20 cellular contexts compared by ENCODE assay signal in genomic region chr14:36659010-36659821, GRCh38. TPM values are rescaled to one million over a fixed set of nuclear protein-coding genes. Genes with fewer than 3 reads are reported as not detected.
DNase-seq lines count a peak whose midpoint lies in the region; ATAC-seq and TF ChIP-seq lines count a peak whose summit lies in the region.
"Had no signal": no experiment of that assay in that cellular context is flagged by ENCODE, and none has a peak within 500 bp of the region (broad histone marks: within the 10 kb centered on the region; RNA-seq: fewer than 3 reads in every experiment).

No MANE protein-coding gene starts in this region.

- H3K9me3 ChIP-seq in iPS-15b (ENCODE audit: control insufficient read depth, insufficient read depth, low read length) (no peaks in the 10 kb centered on the region), ovary (peaks cover 0 to 3% of the 10 kb centered on the region in 2 donors), breast epithelium (no peaks in the 10 kb centered on the region)

- no peaks in the 10 kb centered on the region for H3K36me3 ChIP-seq in iPS-15b (ENCODE audit: control insufficient read depth, insufficient read depth, low read length)
- no peaks in the 10 kb centered on the region for H3K36me3 ChIP-seq in ovary
- no peaks in the 10 kb centered on the region for H3K36me3 ChIP-seq in breast epithelium
- H3K36me3 ChIP-seq: spleen had no signal

- peak overlapping the region; percentile 6 for H3K27ac Mint-ChIP-seq in activated naive CD8-positive, alpha-beta T cell
- no peak overlapping the region for H3K27ac Mint-ChIP-seq in activated naive CD8-positive, alpha-beta T cell treated with anti-CD3 and anti-CD28 coated beads for 36 hours
- no peak overlapping the region for H3K27ac Mint-ChIP-seq in activated T-helper 17 cell treated with anti-CD3 and anti-CD28 coated beads, Interleukin-2, amount 50 U/mL, for 72 hours
- H3K27ac Mint-ChIP-seq in stimulated activated naive B cell treated with anti-CD40 and anti-IgM and Interleukin-4, amounts not matched to agents 10 μg/mL and 1 μg/mL and 100 μg/mL, for 72 hours: peak overlapping the region; percentile 57
- H3K27ac Mint-ChIP-seq: dendritic cell treated with granulocyte-macrophage colony-stimulating factor and Interleukin-4, amounts not matched to agents 40 ng/mL and 50 ng/mL, for 4 days; mesothelial cell of epicardium had no signal

- H3K27me3 ChIP-seq in iPS-15b (ENCODE audit: control insufficient read depth, insufficient read depth, low read length) (peaks cover 95% of the 10 kb centered on the region), ovary (peaks cover 5% of the 10 kb centered on the region), breast epithelium (peaks cover 8 to 99% of the 10 kb centered on the region in 2 donors)

- TF ChIP-seq EP300 in ovary (IDR thresholded peaks at IDR 0.05): no peak

- no peak for TF ChIP-seq CTCF in ovary (IDR thresholded peaks at IDR 0.05)
- no peak for TF ChIP-seq CTCF in breast epithelium (IDR thresholded peaks at IDR 0.05)

- peaks cover 61% of the 10 kb centered on the region for H3K27me3 Mint-ChIP-seq in activated naive CD8-positive, alpha-beta T cell
- peaks cover 99% of the 10 kb centered on the region for H3K27me3 Mint-ChIP-seq in activated naive CD8-positive, alpha-beta T cell treated with anti-CD3 and anti-CD28 coated beads for 36 hours
- H3K27me3 Mint-ChIP-seq in activated T-helper 17 cell treated with anti-CD3 and anti-CD28 coated beads, Interleukin-2, amount 50 U/mL, for 72 hours: peaks cover 77% of the 10 kb centered on the region
- H3K27me3 Mint-ChIP-seq in stimulated activated naive B cell treated with anti-CD40 and anti-IgM and Interleukin-4, amounts not matched to agents 10 μg/mL and 1 μg/mL and 100 μg/mL, for 72 hours: peaks cover 83 to 100% of the 10 kb centered on the region in 2 donors

- H3K9ac ChIP-seq in iPS-15b (ENCODE audit: low read depth, low read length): no peak overlapping the region

- 10% methylated on average over 35 of the region's 35 CpGs for WGBS in ovary, 3 donors

- intact Hi-C loops in ovary (cut with DNase I) (no loop called here), breast epithelium (cut with DNase I; ENCODE audit: low total_unique reads) (no loop called here)

- no peak for DNase-seq in activated naive CD8-positive, alpha-beta T cell treated with anti-CD3 and anti-CD28 coated beads for 36 hours
- DNase-seq in stimulated activated naive B cell treated with anti-CD40 and anti-IgM and Interleukin-4, amounts not matched to agents 10 μg/mL and 1 μg/mL and 100 μg/mL, for 72 hours: no peak
- DNase-seq in ovary: no peak
- DNase-seq in breast epithelium (ENCODE audit: low spot score in 2 of 2): no peak
- DNase-seq: activated CD4-positive, alpha-beta T cell treated with anti-CD3 and anti-CD28 coated beads for 4 hours; activated effector memory CD4-positive, alpha-beta T cell treated with Interleukin-2 at 50 U/mL for 16 hours; DMS153; MM.1S; NCI-H1930; occipital lobe; SIG-M5; spleen; T-helper 9 cell; trophoblast cell had no signal

- H3K4me3 ChIP-seq in iPS-15b (ENCODE audit: low read depth, low read length): peak overlapping the region; percentile 4
- no peak overlapping the region for H3K4me3 ChIP-seq in ovary
- peak overlapping the region in 1 of 3 donors; percentile 26 for H3K4me3 ChIP-seq in breast epithelium

- ATAC-seq in activated T-helper 17 cell treated with anti-CD3 and anti-CD28 coated beads, Interleukin-2, amount 50 U/mL, for 72 hours (replicated peaks): no peak
- ATAC-seq in stimulated activated naive B cell treated with anti-CD40 and anti-IgM and Interleukin-4, amounts not matched to agents 10 μg/mL and 1 μg/mL and 100 μg/mL, for 72 hours (replicated peaks): no peak
- ATAC-seq in HG02571 (IDR thresholded peaks at IDR 0.05; ENCODE audit: unreplicated experiment): no peak

- H3K27ac ChIP-seq in ovary (no peak overlapping the region), breast epithelium (no peak overlapping the region)
- H3K27ac ChIP-seq: spleen had no signal

- H3K9me3 Mint-ChIP-seq in activated naive CD8-positive, alpha-beta T cell (ENCODE audit: low read depth): no peaks in the 10 kb centered on the region
- peaks cover 5% of the 10 kb centered on the region for H3K9me3 Mint-ChIP-seq in activated naive CD8-positive, alpha-beta T cell treated with anti-CD3 and anti-CD28 coated beads for 36 hours
- peaks cover 4% of the 10 kb centered on the region for H3K9me3 Mint-ChIP-seq in activated T-helper 17 cell treated with anti-CD3 and anti-CD28 coated beads, Interleukin-2, amount 50 U/mL, for 72 hours
- H3K9me3 Mint-ChIP-seq in stimulated activated naive B cell treated with anti-CD40 and anti-IgM and Interleukin-4, amounts not matched to agents 10 μg/mL and 1 μg/mL and 100 μg/mL, for 72 hours: peaks cover 7 to 8% of the 10 kb centered on the region in 2 donors
- H3K9me3 Mint-ChIP-seq: mesothelial cell of epicardium had no signal

- TF ChIP-seq POLR2A in ovary (IDR thresholded peaks at IDR 0.05): no peak
- no peak for TF ChIP-seq POLR2A in breast epithelium (IDR thresholded peaks at IDR 0.05)

- H3K4me3 Mint-ChIP-seq in activated naive CD8-positive, alpha-beta T cell: peak overlapping the region; percentile 42
- no peak overlapping the region for H3K4me3 Mint-ChIP-seq in activated naive CD8-positive, alpha-beta T cell treated with anti-CD3 and anti-CD28 coated beads for 36 hours
- peak overlapping the region; percentile 48 for H3K4me3 Mint-ChIP-seq in activated T-helper 17 cell treated with anti-CD3 and anti-CD28 coated beads, Interleukin-2, amount 50 U/mL, for 72 hours
- peak overlapping the region; percentile 20 to 30 for H3K4me3 Mint-ChIP-seq in stimulated activated naive B cell treated with anti-CD40 and anti-IgM and Interleukin-4, amounts not matched to agents 10 μg/mL and 1 μg/mL and 100 μg/mL, for 72 hours
- H3K4me3 Mint-ChIP-seq: dendritic cell treated with granulocyte-macrophage colony-stimulating factor and Interleukin-4, amounts not matched to agents 40 ng/mL and 50 ng/mL, for 4 days; mesothelial cell of epicardium had no signal

- peaks cover 2% of the 10 kb centered on the region for H3K4me1 ChIP-seq in iPS-15b (ENCODE audit: control insufficient read depth, insufficient read depth, low read length)
- H3K4me1 ChIP-seq in ovary (ENCODE audit: insufficient read depth): peaks cover 15% of the 10 kb centered on the region
- peaks cover 15 to 19% of the 10 kb centered on the region in 2 donors for H3K4me1 ChIP-seq in breast epithelium

- peaks cover 63% of the 10 kb centered on the region for H3K4me1 Mint-ChIP-seq in activated naive CD8-positive, alpha-beta T cell (ENCODE audit: low read depth)
- peaks cover 48% of the 10 kb centered on the region for H3K4me1 Mint-ChIP-seq in activated naive CD8-positive, alpha-beta T cell treated with anti-CD3 and anti-CD28 coated beads for 36 hours
- H3K4me1 Mint-ChIP-seq in activated T-helper 17 cell treated with anti-CD3 and anti-CD28 coated beads, Interleukin-2, amount 50 U/mL, for 72 hours: peaks cover 16% of the 10 kb centered on the region
- peaks cover 26 to 56% of the 10 kb centered on the region in 2 donors for H3K4me1 Mint-ChIP-seq in stimulated activated naive B cell treated with anti-CD40 and anti-IgM and Interleukin-4, amounts not matched to agents 10 μg/mL and 1 μg/mL and 100 μg/mL, for 72 hours

- peaks cover 6% of the 10 kb centered on the region for H3K36me3 Mint-ChIP-seq in activated naive CD8-positive, alpha-beta T cell
- peaks cover 15% of the 10 kb centered on the region for H3K36me3 Mint-ChIP-seq in activated naive CD8-positive, alpha-beta T cell treated with anti-CD3 and anti-CD28 coated beads for 36 hours
- H3K36me3 Mint-ChIP-seq in activated T-helper 17 cell treated with anti-CD3 and anti-CD28 coated beads, Interleukin-2, amount 50 U/mL, for 72 hours (ENCODE audit: low read depth): peaks cover 27% of the 10 kb centered on the region
- peaks cover 10 to 29% of the 10 kb centered on the region in 2 donors for H3K36me3 Mint-ChIP-seq in stimulated activated naive B cell treated with anti-CD40 and anti-IgM and Interleukin-4, amounts not matched to agents 10 μg/mL and 1 μg/mL and 100 μg/mL, for 72 hours
- H3K36me3 Mint-ChIP-seq: mesothelial cell of epicardium had no signal

RNA-seq across cellular contexts. Expression of gene PAX9, which starts 2.4 kb away (rescaled TPM):
- total RNA-seq in activated naive CD8-positive, alpha-beta T cell treated with anti-CD3 and anti-CD28 coated beads for 36 hours: not detected
- not detected for total RNA-seq in activated T-helper 17 cell treated with anti-CD3 and anti-CD28 coated beads, Interleukin-2, amount 50 U/mL, for 72 hours
- total RNA-seq in ovary (not detected), breast epithelium (1 to 10 TPM in 2 of 3 donors, under 1 TPM in 1; 0.64 to 4.9 (median 1.3) TPM)
- under 1 TPM; 0.03 to 0.04 TPM for polyA plus RNA-seq in ovary
- total RNA-seq: mesothelial cell of epicardium had no signal

Comparison
In these comparisons a context has a peak if more than half of its experiments do, and no peak if none do; other contexts are left out.
1. H3K27ac Mint-ChIP-seq: peak in activated naive CD8-positive, alpha-beta T cell (single experiment) and stimulated activated naive B cell treated with anti-CD40 and anti-IgM and Interleukin-4, amounts not matched to agents 10 μg/mL and 1 μg/mL and 100 μg/mL, for 72 hours (single experiment); none in activated naive CD8-positive, alpha-beta T cell treated with anti-CD3 and anti-CD28 coated beads for 36 hours (single experiment) and activated T-helper 17 cell treated with anti-CD3 and anti-CD28 coated beads, Interleukin-2, amount 50 U/mL, for 72 hours (single experiment).